In the genomic region with DNA sequence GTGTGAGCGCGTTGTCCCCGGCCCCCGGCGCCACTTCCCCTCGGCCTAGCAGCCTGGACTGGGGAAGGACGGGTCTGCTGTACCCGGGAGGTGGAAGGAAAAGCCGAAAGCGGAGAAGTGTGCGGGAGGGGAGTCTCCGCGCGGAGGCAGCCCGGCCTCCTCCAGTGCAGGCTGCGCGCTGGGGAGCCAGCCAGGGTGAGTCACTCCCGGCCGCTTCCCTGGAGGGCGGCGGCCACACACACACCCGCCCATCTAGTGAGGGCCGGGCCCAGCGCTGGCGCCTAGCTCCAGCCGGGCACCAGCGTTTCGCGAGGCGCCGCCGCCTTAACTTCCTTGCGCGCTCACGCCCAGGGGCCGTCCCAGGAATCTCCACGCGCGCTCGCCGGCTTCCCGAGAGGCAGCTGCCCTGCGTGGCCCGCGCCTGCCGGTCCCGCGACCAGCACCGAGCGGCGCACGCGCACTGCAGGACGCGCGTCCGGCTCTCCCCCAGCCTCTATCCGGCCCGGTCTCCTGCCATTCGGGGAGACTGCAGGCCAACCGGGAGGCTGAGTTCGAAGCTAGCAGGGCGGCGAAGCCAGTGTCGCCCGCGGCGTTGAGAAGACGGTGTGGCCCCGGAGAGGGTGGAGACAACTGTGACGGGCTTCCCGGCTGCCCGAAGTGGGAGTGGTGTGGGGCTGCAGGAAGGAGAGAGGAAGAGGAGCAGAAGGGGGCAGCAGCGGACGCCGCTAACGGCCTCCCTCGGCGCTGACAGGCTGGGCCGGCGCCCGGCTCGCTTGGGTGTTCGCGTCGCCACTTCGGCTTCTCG, we compare ENCODE assay signal across 1 cellular context.
TF ChIP-seq lines count a peak whose summit lies in the region.

TSS of gene JAK2 (plus strand) at position 702 of the 805 bp plus-strand sequence. CDS start 36,716 bp downstream, outside the sequence.

TF ChIP-seq in SK-N-SH, 30 proteins besides CTCF, POLR2A, EP300 and RAD21 (continued from another document):
- TF ChIP-seq, protein P1, sequence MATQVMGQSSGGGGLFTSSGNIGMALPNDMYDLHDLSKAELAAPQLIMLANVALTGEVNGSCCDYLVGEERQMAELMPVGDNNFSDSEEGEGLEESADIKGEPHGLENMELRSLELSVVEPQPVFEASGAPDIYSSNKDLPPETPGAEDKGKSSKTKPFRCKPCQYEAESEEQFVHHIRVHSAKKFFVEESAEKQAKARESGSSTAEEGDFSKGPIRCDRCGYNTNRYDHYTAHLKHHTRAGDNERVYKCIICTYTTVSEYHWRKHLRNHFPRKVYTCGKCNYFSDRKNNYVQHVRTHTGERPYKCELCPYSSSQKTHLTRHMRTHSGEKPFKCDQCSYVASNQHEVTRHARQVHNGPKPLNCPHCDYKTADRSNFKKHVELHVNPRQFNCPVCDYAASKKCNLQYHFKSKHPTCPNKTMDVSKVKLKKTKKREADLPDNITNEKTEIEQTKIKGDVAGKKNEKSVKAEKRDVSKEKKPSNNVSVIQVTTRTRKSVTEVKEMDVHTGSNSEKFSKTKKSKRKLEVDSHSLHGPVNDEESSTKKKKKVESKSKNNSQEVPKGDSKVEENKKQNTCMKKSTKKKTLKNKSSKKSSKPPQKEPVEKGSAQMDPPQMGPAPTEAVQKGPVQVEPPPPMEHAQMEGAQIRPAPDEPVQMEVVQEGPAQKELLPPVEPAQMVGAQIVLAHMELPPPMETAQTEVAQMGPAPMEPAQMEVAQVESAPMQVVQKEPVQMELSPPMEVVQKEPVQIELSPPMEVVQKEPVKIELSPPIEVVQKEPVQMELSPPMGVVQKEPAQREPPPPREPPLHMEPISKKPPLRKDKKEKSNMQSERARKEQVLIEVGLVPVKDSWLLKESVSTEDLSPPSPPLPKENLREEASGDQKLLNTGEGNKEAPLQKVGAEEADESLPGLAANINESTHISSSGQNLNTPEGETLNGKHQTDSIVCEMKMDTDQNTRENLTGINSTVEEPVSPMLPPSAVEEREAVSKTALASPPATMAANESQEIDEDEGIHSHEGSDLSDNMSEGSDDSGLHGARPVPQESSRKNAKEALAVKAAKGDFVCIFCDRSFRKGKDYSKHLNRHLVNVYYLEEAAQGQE (IDR thresholded peaks at IDR 0.05; ENCODE audit: low read depth, low read length), result no peak
- TF ChIP-seq FOXM1 (IDR thresholded peaks at IDR 0.05; ENCODE audit: low read depth), result no peak
- no peak; the same call in 1 of the 2 replicates for TF ChIP-seq ZBTB33 (IDR thresholded peaks at IDR 0.05; ENCODE audit: borderline replicate concordance, low read depth)
- peak; percentile 36; the same call in 1 of the 2 replicates for TF ChIP-seq PBX3 (IDR thresholded peaks at IDR 0.05)
- TF ChIP-seq YY1 (IDR thresholded peaks at IDR 0.05; ENCODE audit: low read depth), result no peak; the same call in 1 of the 2 replicates
- no peak for TF ChIP-seq EZH2phosphoT487 (IDR thresholded peaks at IDR 0.05; ENCODE audit: borderline replicate concordance, low read depth)
- TF ChIP-seq SMC3 (IDR thresholded peaks at IDR 0.05; ENCODE audit: low read depth, low read length), result peak; percentile 20
- TF ChIP-seq, protein P2, sequence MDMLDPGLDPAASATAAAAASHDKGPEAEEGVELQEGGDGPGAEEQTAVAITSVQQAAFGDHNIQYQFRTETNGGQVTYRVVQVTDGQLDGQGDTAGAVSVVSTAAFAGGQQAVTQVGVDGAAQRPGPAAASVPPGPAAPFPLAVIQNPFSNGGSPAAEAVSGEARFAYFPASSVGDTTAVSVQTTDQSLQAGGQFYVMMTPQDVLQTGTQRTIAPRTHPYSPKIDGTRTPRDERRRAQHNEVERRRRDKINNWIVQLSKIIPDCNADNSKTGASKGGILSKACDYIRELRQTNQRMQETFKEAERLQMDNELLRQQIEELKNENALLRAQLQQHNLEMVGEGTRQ (IDR thresholded peaks at IDR 0.05; ENCODE audit: borderline replicate concordance, low read depth, low read length), result no peak
- peak; percentile 24; the same call in 1 of the 2 replicates for TF ChIP-seq SIN3A (IDR thresholded peaks at IDR 0.05; ENCODE audit: borderline replicate concordance, low read depth, low read length)
- TF ChIP-seq GABPA (IDR thresholded peaks at IDR 0.05; ENCODE audit: low read depth), result no peak
- no peak for TF ChIP-seq TEAD4 (IDR thresholded peaks at IDR 0.05; ENCODE audit: borderline replicate concordance, insufficient read depth)
- TF ChIP-seq, protein P3, sequence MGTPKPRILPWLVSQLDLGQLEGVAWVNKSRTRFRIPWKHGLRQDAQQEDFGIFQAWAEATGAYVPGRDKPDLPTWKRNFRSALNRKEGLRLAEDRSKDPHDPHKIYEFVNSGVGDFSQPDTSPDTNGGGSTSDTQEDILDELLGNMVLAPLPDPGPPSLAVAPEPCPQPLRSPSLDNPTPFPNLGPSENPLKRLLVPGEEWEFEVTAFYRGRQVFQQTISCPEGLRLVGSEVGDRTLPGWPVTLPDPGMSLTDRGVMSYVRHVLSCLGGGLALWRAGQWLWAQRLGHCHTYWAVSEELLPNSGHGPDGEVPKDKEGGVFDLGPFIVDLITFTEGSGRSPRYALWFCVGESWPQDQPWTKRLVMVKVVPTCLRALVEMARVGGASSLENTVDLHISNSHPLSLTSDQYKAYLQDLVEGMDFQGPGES (IDR thresholded peaks at IDR 0.05; ENCODE audit: low read depth, low read length), result no peak
- peak; percentile 77 for TF ChIP-seq NRF1 (IDR thresholded peaks at IDR 0.05; ENCODE audit: low read depth, low read length)
- peak; percentile 60 for TF ChIP-seq POLR2AphosphoS5 (IDR thresholded peaks at IDR 0.05; ENCODE audit: low read depth, low read length)
- TF ChIP-seq MEF2A (IDR thresholded peaks at IDR 0.05; ENCODE audit: borderline replicate concordance, low read depth), result no peak
- TF ChIP-seq MXI1 (IDR thresholded peaks at IDR 0.05; ENCODE audit: low read depth, low read length), result peak; percentile 74
- peak; percentile 67 for TF ChIP-seq CHD2 (IDR thresholded peaks at IDR 0.05; ENCODE audit: low read length, partially characterized antibody)
- TF ChIP-seq RXRA (IDR thresholded peaks at IDR 0.05; ENCODE audit: borderline replicate concordance, low read depth), result no peak
